In genomic region chr1:32012709-32013385, GRCh38 we compare ENCODE assay signal across 8 cellular contexts. TPM values are rescaled to one million over a fixed set of nuclear protein-coding genes. Genes with fewer than 3 reads are reported as not detected.
DNase-seq lines count a peak whose midpoint lies in the region; ATAC-seq, FAIRE-seq and TF ChIP-seq lines count a peak whose summit lies in the region.

No MANE protein-coding gene starts in this region.

- no peak for DNase-seq in GM23248
- DNase-seq in T-helper 17 cell = no peak
- no peak for DNase-seq in foreskin fibroblast
- DNase-seq in skeletal muscle cell (ENCODE audit: low read depth) = no peak
- no peak for DNase-seq in RCC 7860 (ENCODE audit: low spot score)
- no peak for DNase-seq in effector CD8-positive, alpha-beta T cell (lab: John Stamatoyannopoulos, UW)
- DNase-seq in stimulated activated CD4-positive, alpha-beta T cell treated with anti-CD3 and anti-CD28 coated beads, Interleukin-4, amount 100 ng/mL, for 24 hours = no peak

- H3K9ac ChIP-seq in GM23248 = peak overlapping the region; percentile 94

- peaks cover 32% of the 10 kb centered on the region for H3K4me1 Mint-ChIP-seq in T-helper 17 cell

- H3F3A ChIP-seq in GM23248 (ENCODE audit: insufficient read depth) = peaks cover 5% of the 10 kb centered on the region

- H3K27me3 Mint-ChIP-seq in T-helper 17 cell = no peaks in the 10 kb centered on the region

- H3K9me3 ChIP-seq in GM23248 (ENCODE audit: low read depth) = no peaks in the 10 kb centered on the region
- no peaks in the 10 kb centered on the region for H3K9me3 ChIP-seq in T-helper 17 cell (ENCODE audit: control insufficient read depth, low read length, poor library complexity, severe bottlenecking)

- H3K27me3 ChIP-seq in GM23248 (replicated peaks; ENCODE audit: insufficient read depth) = no peaks in the 10 kb centered on the region

- peaks cover 2% of the 10 kb centered on the region for H3K36me3 Mint-ChIP-seq in T-helper 17 cell (ENCODE audit: low read depth)

- H3K4me3 Mint-ChIP-seq in T-helper 17 cell = peak overlapping the region; percentile 96

- no peaks in the 10 kb centered on the region; the same call in none of the 2 replicates for H3K79me2 ChIP-seq in GM23248 (ENCODE audit: insufficient read depth)

- peaks cover 20% of the 10 kb centered on the region; the same call in 1 of the 2 replicates for H3K4me1 ChIP-seq in GM23248 (ENCODE audit: insufficient read depth)

- peak overlapping the region; percentile 89 for H2AFZ ChIP-seq in GM23248

- ATAC-seq in T-helper 17 cell (no peak), HG03354 (IDR thresholded peaks at IDR 0.05; ENCODE audit: poor library complexity, severe bottlenecking, unreplicated experiment) (no peak)

- H3K27ac Mint-ChIP-seq in T-helper 17 cell = peak overlapping the region; percentile 95

- WGBS in GM23248 (ENCODE audit: low coverage in 1 of 2, low lambda C conversion rate in 2 of 2, missing lambda C conversion rate in 2 of 2), 2 experiments = 49 to 50% methylated on average over 12 of the region's 12 CpGs

- TF ChIP-seq CTCF in foreskin fibroblast (IDR thresholded peaks at IDR 0.05; ENCODE audit: low read depth, low read length) = no peak

- peak overlapping the region; percentile 87 for H3K27ac ChIP-seq in GM23248

- in situ Hi-C loops in GM23248 (cut with MboI) = no loop called here

- peak overlapping the region; percentile 98 for H3K4me3 ChIP-seq in GM23248
- peak overlapping the region; percentile 96 to 98 for H3K4me3 ChIP-seq in foreskin fibroblast (ENCODE audit: low read depth in 1 of 2, low read length in 2 of 2)
- peak overlapping the region; percentile 98 for H3K4me3 ChIP-seq in skeletal muscle cell (ENCODE audit: low read depth, low read length)

- no peaks in the 10 kb centered on the region for H3K36me3 ChIP-seq in GM23248 (ENCODE audit: low read depth)

- no peak for FAIRE-seq in RCC 7860 (lab: Jason Lieb, UNC)

- H4K20me1 ChIP-seq in GM23248 (ENCODE audit: insufficient read depth) = peaks cover 13% of the 10 kb centered on the region

- peak overlapping the region; percentile 80 for H3K4me2 ChIP-seq in GM23248 (ENCODE audit: unreplicated experiment)

- no peaks in the 10 kb centered on the region for H3K9me2 ChIP-seq in GM23248 (ENCODE audit: insufficient read depth)

RNA-seq across cellular contexts. Expression of gene KHDRBS1, which starts 0.8 kb away (rescaled TPM):
- total RNA-seq in GM23248 (2014; rRNA removed; shearing (Covaris generic)) = 41.7 and 50.6 TPM in 2 replicates
- polyA plus RNA-seq in GM23248 (2016; fragmentation: Nextera tagmentation; extraction: Ambion mirVana) = 65.7 and 68.6 TPM in 2 replicates
- total RNA-seq in T-helper 17 cell = 10 to 100 TPM; 92.5 to 94.9 TPM

RNA-seq across cellular contexts. Expression of gene TMEM39B, which starts 59.9 kb away (rescaled TPM):
- 5.7 and 6.8 TPM in 2 replicates for total RNA-seq in GM23248 (2014; rRNA removed; shearing (Covaris generic))
- polyA plus RNA-seq in GM23248 (2016; fragmentation: Nextera tagmentation; extraction: Ambion mirVana) = 21.4 and 24.1 TPM in 2 replicates
- 10 to 100 TPM; 15.8 to 16.7 TPM for total RNA-seq in T-helper 17 cell
